ENCODE assay signal across 20 cellular contexts in the genomic region with DNA sequence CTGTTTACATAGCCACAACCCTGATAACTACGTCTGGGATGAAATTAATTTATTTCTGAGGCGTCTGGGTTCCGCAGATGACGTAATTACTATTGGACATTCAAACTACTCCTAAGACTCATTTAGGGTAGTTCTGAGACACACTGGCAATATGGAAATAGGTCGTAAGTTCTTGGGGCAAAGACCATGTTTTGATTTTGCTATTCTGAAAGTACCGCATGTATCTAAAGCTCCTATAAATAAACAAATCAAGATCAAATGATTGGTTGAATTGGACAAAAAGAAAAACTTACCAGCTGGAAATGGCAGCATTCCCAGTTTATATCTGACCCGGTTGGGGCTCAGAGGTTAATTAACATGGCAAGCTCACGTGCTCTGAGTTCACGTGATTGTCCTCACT.
"Had no signal": no experiment of that assay in that cellular context is flagged by ENCODE, and none has a peak within 500 bp of the region (broad histone marks: within the 10 kb centered on the region; RNA-seq: fewer than 3 reads in every experiment).

No MANE protein-coding gene starts in this region.

- H3K36me3 ChIP-seq: heart left ventricle, left lung, lower lobe of right lung, right lobe of liver, spleen, tibial nerve, upper lobe of right lung had no signal

- H3K9me3 ChIP-seq: heart left ventricle, left lung, lower lobe of right lung, psoas muscle, right lobe of liver, spleen, testis, tibial nerve, upper lobe of right lung had no signal

- DNase-seq: effector memory CD8-positive, alpha-beta T cell; heart left ventricle; hypothalamus; islet precursor cell; left lung; mesenchymal stem cell; naive B cell; nephron progenitor cell; psoas muscle; retina; stimulated activated CD4-positive, alpha-beta T cell treated with anti-CD3 and anti-CD28 coated beads, Interleukin-2, amount 100 ng/mL, for 24 hours; stimulated activated CD4-positive, alpha-beta T cell treated with anti-CD3 and anti-CD28 coated beads, Interleukin-4, amount 100 ng/mL, for 4 hours; stimulated activated naive B cell treated with anti-CD40 and anti-IgM and Interleukin-4, amounts not matched to agents 10 μg/mL and 1 μg/mL and 100 μg/mL, for 72 hours; stimulated activated naive CD8-positive, alpha-beta T cell treated with anti-CD3 and anti-CD28 coated beads, Interleukin-15, amount 100 ng/mL, for 72 hours; testis had no signal

- H3K27me3 ChIP-seq: heart left ventricle, left lung, right lobe of liver, testis, tibial nerve, upper lobe of right lung had no signal

- H3K27ac ChIP-seq: heart left ventricle, left lung, lower lobe of right lung, psoas muscle, right lobe of liver, spleen, testis, upper lobe of right lung had no signal

- ATAC-seq: effector memory CD8-positive, alpha-beta T cell; heart left ventricle; left lung; lower lobe of right lung; psoas muscle; right lobe of liver; stimulated activated naive B cell treated with anti-CD40 and anti-IgM and Interleukin-4, amounts not matched to agents 10 μg/mL and 1 μg/mL and 100 μg/mL, for 72 hours; stimulated activated naive CD8-positive, alpha-beta T cell treated with anti-CD3 and anti-CD28 coated beads, Interleukin-15, amount 100 ng/mL, for 72 hours; upper lobe of right lung had no signal

- H3K4me3 ChIP-seq: heart left ventricle, left lung, lower lobe of right lung, psoas muscle, right lobe of liver, spleen, testis, tibial nerve, upper lobe of right lung had no signal
